In genomic region chrX:69285881-69286545, GRCh38 we compare ENCODE assay signal across 8 cellular contexts.
DNase-seq lines count a peak whose midpoint lies in the region; ATAC-seq, FAIRE-seq and TF ChIP-seq lines count a peak whose summit lies in the region.

No MANE protein-coding gene starts in this region.

- no peaks in the 10 kb centered on the region for H3K36me3 Mint-ChIP-seq in activated CD4-positive, alpha-beta T cell treated with anti-CD3 and anti-CD28 coated beads for 36 hours (ENCODE audit: low read depth)

- in situ Hi-C loops in ACHN (cut with HindIII; ENCODE audit: low pct_ligation_motif_present, low pct_unique_long_range_greater_than_20kb, low sequenced_read_pairs) = no loop called here

- CTCF ChIA-PET in activated CD4-positive, alpha-beta T cell treated with anti-CD3 and anti-CD28 coated beads for 36 hours (lab: Charles Lee) = interaction anchor here (0.7 kb wide), 1 partner anchor 457 kb away, joined by 4 read pairs; the partner anchor contains the start of gene EFNB1

- no peaks in the 10 kb centered on the region for H3K36me3 ChIP-seq in colonic mucosa
- H3K36me3 ChIP-seq in liver (ENCODE audit: control insufficient read depth in 4 of 4, insufficient read depth in 3 of 4, low read depth in 1 of 4, low read length in 3 of 4) = no peaks in the 10 kb centered on the region

- peak; percentile 18 for DNase-seq in ACHN
- DNase-seq in GM18507 (ENCODE audit: extremely low spot score, insufficient read length, low read depth) = peak; percentile 23
- DNase-seq in LNCaP clone FGC (ENCODE audit: low read depth) = no peak
- peak; percentile 72 for DNase-seq in activated CD4-positive, alpha-beta T cell treated with anti-CD3 and anti-CD28 coated beads for 36 hours
- peak; percentile 63 for DNase-seq in colonic mucosa
- peak; percentile 27 to 58 for DNase-seq in stimulated activated CD4-positive, alpha-beta T cell treated with anti-CD3 and anti-CD28 coated beads, Interleukin-4, amount 100 ng/mL, for 4 hours
- DNase-seq in amniotic stem cell (lab: John Stamatoyannopoulos, UW) = no peak

- H3K4me3 ChIP-seq in LNCaP clone FGC (ENCODE audit: low read depth, low read length) (peak overlapping the region; percentile 18; the same call in 1 of the 2 replicates), colonic mucosa (peak overlapping the region; percentile 23), liver (ENCODE audit: low read depth in 1 of 3, low read length in 3 of 3) (peak overlapping the region; percentile 21 to 41 (median 40))

- intact Hi-C loops in activated CD4-positive, alpha-beta T cell treated with anti-CD3 and anti-CD28 coated beads for 36 hours (cut with DNase I, micrococcal nuclease) = loop anchor here (1.0 to 5.0 kb wide), 6 partner anchors 64 to 553 kb away; partner anchors contain the start of gene EFNB1 (in 1 of the 2)
- intact Hi-C loops in colonic mucosa (cut with DNase I) = loop anchor here (10.0 kb wide), 2 partner anchors 151 to 551 kb away; no protein-coding TSS in a partner anchor

- H3K9me3 ChIP-seq in colonic mucosa = no peaks in the 10 kb centered on the region
- H3K9me3 ChIP-seq in liver (ENCODE audit: control insufficient read depth in 4 of 4, low read length in 3 of 4) = no peaks in the 10 kb centered on the region

- peak; percentile 82 to 91 for TF ChIP-seq RAD21 in liver (IDR thresholded peaks at IDR 0.05)

- H3K27me3 ChIP-seq in colonic mucosa (no peaks in the 10 kb centered on the region), liver (ENCODE audit: control insufficient read depth in 4 of 4, insufficient read depth in 4 of 4, low read length in 3 of 4) (no peaks in the 10 kb centered on the region)

- no peak overlapping the region for H3K27ac ChIP-seq in colonic mucosa
- peak overlapping the region in 1 of 2 donors; percentile 9 for H3K27ac ChIP-seq in liver (ENCODE audit: low read depth in 1 of 2, low read length in 2 of 2)

- peak; percentile 66 for ATAC-seq in activated CD4-positive, alpha-beta T cell treated with anti-CD3 and anti-CD28 coated beads for 36 hours

- H3K4me1 ChIP-seq in colonic mucosa (no peaks in the 10 kb centered on the region), liver (ENCODE audit: control insufficient read depth in 4 of 4, insufficient read depth in 4 of 4, low read length in 3 of 4) (peaks cover 4 to 31% (median 23%) of the 10 kb centered on the region in 4 donors)

- peaks cover 2% of the 10 kb centered on the region for H3K27me3 Mint-ChIP-seq in activated CD4-positive, alpha-beta T cell treated with anti-CD3 and anti-CD28 coated beads for 36 hours

- WGBS in liver = 6% methylated on average over 31 of the region's 31 CpGs

- POLR2A ChIA-PET in activated CD4-positive, alpha-beta T cell treated with anti-CD3 and anti-CD28 coated beads for 36 hours (lab: Charles Lee) = no interaction called here

- no peaks in the 10 kb centered on the region for H3K9me3 Mint-ChIP-seq in activated CD4-positive, alpha-beta T cell treated with anti-CD3 and anti-CD28 coated beads for 36 hours (ENCODE audit: low read depth)

- peak overlapping the region in 1 of 2 donors; percentile 6 for H3K9ac ChIP-seq in colonic mucosa (ENCODE audit: low read depth in 2 of 2, low read length in 2 of 2)
- H3K9ac ChIP-seq in liver (ENCODE audit: low read depth in 1 of 2, low read length in 2 of 2) = peak overlapping the region in 1 of 2 donors; percentile 28

- no peak for FAIRE-seq in GM18507 (lab: Jason Lieb, UNC)

- no peaks in the 10 kb centered on the region for H3K4me1 Mint-ChIP-seq in activated CD4-positive, alpha-beta T cell treated with anti-CD3 and anti-CD28 coated beads for 36 hours

- H3K27ac Mint-ChIP-seq in activated CD4-positive, alpha-beta T cell treated with anti-CD3 and anti-CD28 coated beads for 36 hours = no peak overlapping the region

- H3K4me3 Mint-ChIP-seq in activated CD4-positive, alpha-beta T cell treated with anti-CD3 and anti-CD28 coated beads for 36 hours = peak overlapping the region; percentile 10

- TF ChIP-seq CTCF in LNCaP clone FGC (IDR thresholded peaks at IDR 0.05; ENCODE audit: control insufficient read depth, extremely low read depth, insufficient read depth) = peak; percentile 85
- TF ChIP-seq CTCF in colonic mucosa (IDR thresholded peaks at IDR 0.05) = peak; percentile 81
- peak; percentile 76 for TF ChIP-seq CTCF in liver (IDR thresholded peaks at IDR 0.05; ENCODE audit: low read depth, low read length, missing input control)

TF ChIP-seq in liver, 16 proteins besides CTCF, POLR2A, EP300 and RAD21:
- TF ChIP-seq EGR1 (IDR thresholded peaks at IDR 0.05; ENCODE audit: low read depth in 2 of 2) (no peak), RXRA (IDR thresholded peaks at IDR 0.05) (peak in 1 of 2 donors; percentile 24), REST (IDR thresholded peaks at IDR 0.05) (no peak), FOXA1 (IDR thresholded peaks at IDR 0.05) (no peak), TAF1 (conservative IDR thresholded peaks at IDR 0.05) (no peak), HNF4A (conservative IDR thresholded peaks at IDR 0.05) (peak in 1 of 2 donors; percentile 29)

Comparison
In these comparisons a context has a peak if more than half of its experiments do, and no peak if none do; other contexts are left out.
1. DNase-seq: peak in ACHN (single experiment), GM18507 (single experiment), activated CD4-positive, alpha-beta T cell treated with anti-CD3 and anti-CD28 coated beads for 36 hours (single experiment), colonic mucosa (single experiment) and stimulated activated CD4-positive, alpha-beta T cell treated with anti-CD3 and anti-CD28 coated beads, Interleukin-4, amount 100 ng/mL, for 4 hours (2 of 2); none in LNCaP clone FGC (single experiment) and amniotic stem cell (single experiment).
2. Peak in every context shown above with its lines, with median percentiles within 50 percentile points of each other: H3K4me3 ChIP-seq and CTCF ChIP-seq.